ENCODE assay signal across 1 cellular context in genomic region chr2:47868611-47869352, GRCh38.
TF ChIP-seq lines count a peak whose summit lies in the region.

No MANE protein-coding gene starts in this region.

TF ChIP-seq in HepG2, 621 proteins besides CTCF, POLR2A, EP300 and RAD21 (continued from another document):
- TF ChIP-seq STAT5B (CRISPR knock-in tag; IDR thresholded peaks at IDR 0.05) (no peak), JDP2 (CRISPR knock-in tag; IDR thresholded peaks at IDR 0.05; ENCODE audit: borderline replicate concordance) (no peak)
- TF ChIP-seq, protein P1, sequence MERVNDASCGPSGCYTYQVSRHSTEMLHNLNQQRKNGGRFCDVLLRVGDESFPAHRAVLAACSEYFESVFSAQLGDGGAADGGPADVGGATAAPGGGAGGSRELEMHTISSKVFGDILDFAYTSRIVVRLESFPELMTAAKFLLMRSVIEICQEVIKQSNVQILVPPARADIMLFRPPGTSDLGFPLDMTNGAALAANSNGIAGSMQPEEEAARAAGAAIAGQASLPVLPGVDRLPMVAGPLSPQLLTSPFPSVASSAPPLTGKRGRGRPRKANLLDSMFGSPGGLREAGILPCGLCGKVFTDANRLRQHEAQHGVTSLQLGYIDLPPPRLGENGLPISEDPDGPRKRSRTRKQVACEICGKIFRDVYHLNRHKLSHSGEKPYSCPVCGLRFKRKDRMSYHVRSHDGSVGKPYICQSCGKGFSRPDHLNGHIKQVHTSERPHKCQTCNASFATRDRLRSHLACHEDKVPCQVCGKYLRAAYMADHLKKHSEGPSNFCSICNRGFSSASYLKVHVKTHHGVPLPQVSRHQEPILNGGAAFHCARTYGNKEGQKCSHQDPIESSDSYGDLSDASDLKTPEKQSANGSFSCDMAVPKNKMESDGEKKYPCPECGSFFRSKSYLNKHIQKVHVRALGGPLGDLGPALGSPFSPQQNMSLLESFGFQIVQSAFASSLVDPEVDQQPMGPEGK (CRISPR knock-in tag; IDR thresholded peaks at IDR 0.05), result no peak
